Comparison of ENCODE assay signal across 16 cellular contexts in the genomic region with DNA sequence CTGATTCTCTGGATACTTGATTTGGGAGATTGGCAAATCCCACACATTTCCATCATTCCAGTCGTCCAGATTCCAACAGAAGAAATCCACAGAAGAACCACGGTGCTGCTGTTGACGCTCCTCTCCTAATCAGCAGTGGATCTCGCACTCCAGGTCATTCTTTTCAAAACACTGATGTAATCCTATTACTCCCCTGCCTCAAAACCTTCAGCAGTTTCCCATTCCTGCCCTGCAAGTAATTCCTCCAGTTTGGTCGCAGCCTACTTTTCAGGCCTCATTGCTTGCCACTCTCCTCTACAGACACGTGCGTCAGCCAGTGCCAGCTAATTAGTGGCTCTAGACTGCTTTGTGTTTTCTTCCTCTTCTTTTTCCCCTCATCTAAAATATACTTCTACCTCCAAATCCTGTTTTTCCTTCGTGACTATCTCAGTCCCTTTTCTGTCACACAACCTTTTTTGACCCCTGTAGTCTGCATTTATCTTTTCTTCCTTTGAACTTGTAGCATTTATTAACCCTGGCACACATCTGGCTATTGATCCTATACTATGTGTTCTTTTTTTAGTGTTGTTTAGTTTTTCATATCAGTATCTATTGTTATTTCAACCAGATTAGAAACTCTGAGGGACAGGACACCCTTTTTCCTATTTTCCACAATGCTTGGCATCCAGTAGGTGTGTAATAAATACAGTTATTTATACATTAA. TPM values are rescaled to one million over a fixed set of nuclear protein-coding genes. Genes with fewer than 3 reads are reported as not detected.
DNase-seq lines count a peak whose midpoint lies in the region; FAIRE-seq and TF ChIP-seq lines count a peak whose summit lies in the region.
"Had no signal": no experiment of that assay in that cellular context is flagged by ENCODE, and none has a peak within 500 bp of the region (broad histone marks: within the 10 kb centered on the region; RNA-seq: fewer than 3 reads in every experiment).

No MANE protein-coding gene starts in this region.

- BruUV-seq in Calu3 (replicated peaks; lab: Mats Ljungman, UMichigan) (no TSS peak), PC-9 (replicated peaks; lab: Mats Ljungman, UMichigan) (no TSS peak), endothelial cell of umbilical vein (replicated peaks; lab: Mats Ljungman, UMichigan) (no TSS peak)

- H3K9ac ChIP-seq in endothelial cell of umbilical vein (replicated peaks; ENCODE audit: extremely low read depth, insufficient read depth, low read length) = no peak overlapping the region
- H3K9ac ChIP-seq: BLaER1 had no signal

- H3K9me1 ChIP-seq in endothelial cell of umbilical vein (replicated peaks; ENCODE audit: control insufficient read depth, extremely low read depth, insufficient read depth, low read length) = no peaks in the 10 kb centered on the region

- no peak overlapping the region for H3K4me3 ChIP-seq in PC-9
- no peak overlapping the region for H3K4me3 ChIP-seq in endothelial cell of umbilical vein (replicated peaks in 1 of 3; ENCODE audit: insufficient read depth in 1 of 3, low read depth in 1 of 3, low read length in 3 of 3)
- H3K4me3 ChIP-seq: BLaER1, body of pancreas had no signal

- no peaks in the 10 kb centered on the region for H3K36me3 ChIP-seq in PC-9 (ENCODE audit: low read depth)
- H3K36me3 ChIP-seq in endothelial cell of umbilical vein (ENCODE audit: control insufficient read depth in 2 of 2, extremely low read depth in 1 of 2, insufficient read depth in 2 of 2, low read length in 2 of 2) = no peaks in the 10 kb centered on the region

- H3K9me3 Mint-ChIP-seq in Calu3 (ENCODE audit: low read depth, unreplicated experiment) = no peaks in the 10 kb centered on the region
- no peaks in the 10 kb centered on the region for H3K9me3 Mint-ChIP-seq in nephron
- H3K9me3 Mint-ChIP-seq: activated T-helper 1 cell treated with anti-CD3 and anti-CD28 coated beads, Interleukin-12 subunit alpha, Interleukin-12 subunit beta, Interleukin-2, Interleukin-4 antibody, amounts not matched to agents 30 ng/mL and 10 ng/mL and 1 ng/mL, durations not matched to agents 14 hours and 24 hours and 36 hours had no signal

- H4K20me1 ChIP-seq in PC-9 (ENCODE audit: insufficient read depth) (no peaks in the 10 kb centered on the region), endothelial cell of umbilical vein (replicated peaks; ENCODE audit: control insufficient read depth, extremely low read depth, insufficient read depth, low read length) (peaks cover 2% of the 10 kb centered on the region)
- H4K20me1 ChIP-seq: BLaER1 had no signal

- TF ChIP-seq CTCF in Calu3 (IDR thresholded peaks at IDR 0.05; ENCODE audit: unreplicated experiment) (no peak), PC-9 (conservative IDR thresholded peaks at IDR 0.05) (no peak), endothelial cell of umbilical vein (IDR thresholded peaks at IDR 0.05; ENCODE audit: extremely low read depth in 1 of 2, insufficient read depth in 1 of 2, low read depth in 1 of 2, low read length in 2 of 2) (no peak), nephron (IDR thresholded peaks at IDR 0.05; ENCODE audit: unreplicated experiment in 3 of 3) (no peak)

- dilution Hi-C loops in endothelial cell of umbilical vein (cut with MboI; ENCODE audit: extremely low pct_ligation_motif_present, low sequenced_read_pairs) = no loop called here

- H3K4me1 Mint-ChIP-seq in Calu3 (ENCODE audit: low read depth, unreplicated experiment) = peaks cover 52% of the 10 kb centered on the region
- H3K4me1 Mint-ChIP-seq in nephron = peaks cover 32% of the 10 kb centered on the region

- POLR2A ChIA-PET in PC-9 (lab: Charles Lee; ENCODE audit: unreplicated experiment) (interaction anchor here (0.6 to 0.7 kb wide), 2 partner anchors 37 to 100 kb away, joined by 3 to 6 read pairs; a partner anchor contains a TSS), endothelial cell of umbilical vein (lab: Charles Lee) (no interaction called here)

- H3K27ac Mint-ChIP-seq in Calu3 (ENCODE audit: unreplicated experiment) (peak overlapping the region; percentile 90), nephron (peak overlapping the region; percentile 84 to 94 (median 90))

- no peak for TF ChIP-seq POLR2A in endothelial cell of umbilical vein (IDR thresholded peaks at IDR 0.05; ENCODE audit: low read depth, low read length)

- H3K4me3 Mint-ChIP-seq in Calu3 (ENCODE audit: low read depth, unreplicated experiment) = no peak overlapping the region
- no peak overlapping the region for H3K4me3 Mint-ChIP-seq in nephron

- H3K27me3 Mint-ChIP-seq in Calu3 (ENCODE audit: unreplicated experiment) = no peaks in the 10 kb centered on the region
- no peaks in the 10 kb centered on the region for H3K27me3 Mint-ChIP-seq in nephron (ENCODE audit: low read depth)

- no peak for FAIRE-seq in endothelial cell of umbilical vein (lab: Jason Lieb, UNC)

- H3K9me2 ChIP-seq in PC-9 (ENCODE audit: insufficient read depth) = no peaks in the 10 kb centered on the region

- H3K9me3 ChIP-seq in PC-9 (ENCODE audit: insufficient read depth, low read depth) = no peaks in the 10 kb centered on the region
- H3K9me3 ChIP-seq in endothelial cell of umbilical vein (replicated peaks; ENCODE audit: control insufficient read depth, insufficient read depth, low read length) = no peaks in the 10 kb centered on the region
- H3K9me3 ChIP-seq: BLaER1, body of pancreas had no signal

- H3K27ac ChIP-seq in PC-9 (peak overlapping the region; percentile 65), endothelial cell of umbilical vein (ENCODE audit: insufficient read depth, low read depth, low read length) (peak overlapping the region; percentile 52)
- H3K27ac ChIP-seq: BLaER1, HL-60 had no signal

- H2AFZ ChIP-seq in PC-9 (no peak overlapping the region), endothelial cell of umbilical vein (ENCODE audit: low read depth, low read length) (no peak overlapping the region)

- H3K79me2 ChIP-seq in PC-9 (ENCODE audit: low read depth) (no peaks in the 10 kb centered on the region), endothelial cell of umbilical vein (ENCODE audit: control insufficient read depth, insufficient read depth, low read length) (no peaks in the 10 kb centered on the region)

- DNase-seq in Calu3 = no peak
- no peak for DNase-seq in PC-9
- peak; percentile 16 for DNase-seq in endothelial cell of umbilical vein (ENCODE audit: low read depth, low spot score)
- DNase-seq in stimulated activated CD8-positive, alpha-beta memory T cell treated with anti-CD3 and anti-CD28 coated beads, Interleukin-4, amount 100 ng/mL, for 48 hours = no peak
- no peak for DNase-seq in epidermal melanocyte (ENCODE audit: insufficient read length, low spot score)
- DNase-seq in NCI-H2029 treated with DMSO at 0.1 percent for 48 hours (lab: John Stamatoyannopoulos, UW) = no peak
- DNase-seq in NCI-H524 (lab: John Stamatoyannopoulos, UW) = no peak
- DNase-seq: activated CD4-positive, alpha-beta T cell treated with anti-CD3 and anti-CD28 coated beads for 1 hour; body of pancreas; NCI-H1930; stimulated activated CD4-positive, alpha-beta T cell treated with anti-CD3 and anti-CD28 coated beads, Interleukin-4, amount 100 ng/mL, for 4 hours; stimulated activated naive CD8-positive, alpha-beta T cell treated with anti-CD3 and anti-CD28 coated beads, Interleukin-15, Interleukin-2, amounts not matched to agents 100 U/mL and 50 U/mL, for 24 hours had no signal

- H3K4me1 ChIP-seq in PC-9 (replicated peaks; ENCODE audit: insufficient read depth) (peaks cover 15% of the 10 kb centered on the region), endothelial cell of umbilical vein (ENCODE audit: control insufficient read depth, extremely low read depth, insufficient read depth, low read length) (peaks cover 31% of the 10 kb centered on the region)

- intact Hi-C loops in Calu3 (cut with micrococcal nuclease; ENCODE audit: unreplicated experiment) = no loop called here
- intact Hi-C loops in PC-9 (cut with micrococcal nuclease; ENCODE audit: unreplicated experiment) = no loop called here
- intact Hi-C loops in endothelial cell of umbilical vein (cut with micrococcal nuclease) = no loop called here

- peaks cover 6% of the 10 kb centered on the region for H3F3A ChIP-seq in PC-9 (ENCODE audit: insufficient read depth, low read depth)

- H3K27me3 ChIP-seq in PC-9 (ENCODE audit: insufficient read depth, low read depth) (no peaks in the 10 kb centered on the region), endothelial cell of umbilical vein (ENCODE audit: control insufficient read depth in 2 of 2, insufficient read depth in 2 of 2, low read length in 2 of 2) (no peaks in the 10 kb centered on the region)
- H3K27me3 ChIP-seq: BLaER1, body of pancreas had no signal

- H3K36me3 Mint-ChIP-seq in Calu3 (ENCODE audit: insufficient read depth, unreplicated experiment) (no peaks in the 10 kb centered on the region), nephron (ENCODE audit: low read depth) (peaks cover 11% of the 10 kb centered on the region)

- CTCF ChIA-PET in Calu3 (lab: Charles Lee) (interaction anchor here (0.6 to 1.1 kb wide), 2 partner anchors 171 to 225 kb away, joined by 3 read pairs; no protein-coding TSS in a partner anchor), PC-9 (lab: Charles Lee) (no interaction called here), endothelial cell of umbilical vein (lab: Charles Lee) (interaction anchor here (0.8 to 1.6 kb wide), 3 partner anchors 9 to 56 kb away, joined by 3 to 5 read pairs (median 4); no protein-coding TSS in a partner anchor)

- H3K4me2 ChIP-seq in PC-9 = peak overlapping the region; percentile 57; the same call in 1 of the 2 replicates
- H3K4me2 ChIP-seq in endothelial cell of umbilical vein (ENCODE audit: insufficient read depth, low read length) = peak overlapping the region; percentile 85
- H3K4me2 ChIP-seq: BLaER1 had no signal

RNA-seq across cellular contexts. Expression of a gene that starts 36.8 kb away (rescaled TPM):
- total RNA-seq in Calu3 (2022) = 22.5 and 25.2 TPM in 2 replicates
- total RNA-seq in PC-9 (2021) = 18.2 and 24.7 TPM in 2 replicates
- 36.3 and 36.9 TPM in 2 replicates for total RNA-seq in endothelial cell of umbilical vein
- polyA plus RNA-seq in endothelial cell of umbilical vein = 24.5 and 28.8 TPM in 2 replicates
- 30.6 and 35.7 TPM in 2 replicates for polyA plus RNA-seq in endothelial cell of umbilical vein (2011; cell fraction: cytosol; rRNA removed)
- polyA plus RNA-seq in endothelial cell of umbilical vein (2011; cell fraction: nucleus; rRNA removed) = 59.8 and 70.9 TPM in 2 replicates
- 30.3 and 33.7 TPM in 2 replicates for polyA plus RNA-seq in endothelial cell of umbilical vein (2012)
- 55.0 and 60.6 TPM in 2 replicates for polyA minus RNA-seq in endothelial cell of umbilical vein
- 12.5 TPM for polyA minus RNA-seq in endothelial cell of umbilical vein (2011; cell fraction: cytosol; rRNA and poly(A)+ RNA removed)
- 39.7 and 57.0 TPM in 2 replicates for polyA minus RNA-seq in endothelial cell of umbilical vein (2011; cell fraction: nucleus; rRNA and poly(A)+ RNA removed)

RNA-seq across cellular contexts. Expression of a gene that starts 37.3 kb away (rescaled TPM):
- total RNA-seq in Calu3 (2022) = 11.3 and 15.8 TPM in 2 replicates
- 13.3 and 15.4 TPM in 2 replicates for total RNA-seq in PC-9 (2021)
- 40.6 and 46.0 TPM in 2 replicates for total RNA-seq in endothelial cell of umbilical vein
- polyA plus RNA-seq in endothelial cell of umbilical vein = 7.6 and 10.2 TPM in 2 replicates
- polyA plus RNA-seq in endothelial cell of umbilical vein (2011; cell fraction: cytosol; rRNA removed) = 20.8 TPM in 2 replicates
- 24.2 and 25.6 TPM in 2 replicates for polyA plus RNA-seq in endothelial cell of umbilical vein (2011; cell fraction: nucleus; rRNA removed)
- 32.5 and 55.9 TPM in 2 replicates for polyA plus RNA-seq in endothelial cell of umbilical vein (2012)
- polyA minus RNA-seq in endothelial cell of umbilical vein = 9.9 and 10.6 TPM in 2 replicates
- polyA minus RNA-seq in endothelial cell of umbilical vein (2011; cell fraction: cytosol; rRNA and poly(A)+ RNA removed) = 7.9 TPM
- 18.2 and 19.5 TPM in 2 replicates for polyA minus RNA-seq in endothelial cell of umbilical vein (2011; cell fraction: nucleus; rRNA and poly(A)+ RNA removed)
